In the genomic region with DNA sequence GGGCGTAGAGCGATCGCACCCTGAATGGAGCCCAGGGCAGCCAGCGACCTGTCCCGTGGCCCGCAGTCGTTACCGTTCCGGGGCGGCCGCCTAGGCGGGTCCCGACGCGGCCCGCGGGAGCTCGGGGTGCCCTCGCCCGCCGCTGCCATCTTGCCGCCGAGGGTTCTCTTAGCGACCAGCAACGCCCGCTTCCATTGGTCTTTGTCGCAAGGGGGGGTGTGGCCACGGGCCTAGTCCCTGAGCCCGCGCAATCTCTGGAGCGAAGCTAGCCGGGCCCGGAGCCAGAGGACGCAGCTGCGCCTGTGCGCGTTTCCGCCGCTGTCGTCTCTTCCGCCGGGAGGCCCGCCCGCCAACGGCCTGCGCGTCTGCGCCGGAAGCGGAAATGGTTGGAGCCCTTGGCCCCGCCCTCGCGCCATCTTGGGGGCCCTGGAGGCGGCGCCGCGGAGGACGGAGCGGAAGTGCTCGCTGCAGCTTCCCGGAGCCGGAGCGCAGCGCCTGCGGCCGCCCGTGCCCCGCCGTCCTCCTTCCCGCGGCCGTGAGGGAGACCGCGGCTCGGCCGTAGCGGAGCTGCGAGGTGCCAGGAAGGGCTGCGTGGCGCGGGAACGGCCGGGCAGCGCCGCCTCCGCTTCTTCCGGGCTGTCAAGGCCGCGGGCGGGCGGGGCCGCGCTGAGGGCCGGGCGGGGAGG, we compare ENCODE assay signal across 1 cellular context.
A peak's percentile ranks its signal among the peaks of the same experiment; 100 is the strongest.
TF ChIP-seq lines count a peak whose summit lies in the region.

A gene (minus strand): TSS at position 170 of the 686 bp plus-strand sequence. CDS start 21 bp downstream, at position 149.
A gene with protein sequence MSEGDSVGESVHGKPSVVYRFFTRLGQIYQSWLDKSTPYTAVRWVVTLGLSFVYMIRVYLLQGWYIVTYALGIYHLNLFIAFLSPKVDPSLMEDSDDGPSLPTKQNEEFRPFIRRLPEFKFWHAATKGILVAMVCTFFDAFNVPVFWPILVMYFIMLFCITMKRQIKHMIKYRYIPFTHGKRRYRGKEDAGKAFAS (plus strand): TSS at position 457 of the 686 bp plus-strand sequence. CDS start 3,950 bp downstream, outside the sequence.

TF ChIP-seq in HepG2, 621 proteins besides CTCF, POLR2A, EP300 and RAD21 (continued from another document and continues in another):
- TF ChIP-seq, protein P1, sequence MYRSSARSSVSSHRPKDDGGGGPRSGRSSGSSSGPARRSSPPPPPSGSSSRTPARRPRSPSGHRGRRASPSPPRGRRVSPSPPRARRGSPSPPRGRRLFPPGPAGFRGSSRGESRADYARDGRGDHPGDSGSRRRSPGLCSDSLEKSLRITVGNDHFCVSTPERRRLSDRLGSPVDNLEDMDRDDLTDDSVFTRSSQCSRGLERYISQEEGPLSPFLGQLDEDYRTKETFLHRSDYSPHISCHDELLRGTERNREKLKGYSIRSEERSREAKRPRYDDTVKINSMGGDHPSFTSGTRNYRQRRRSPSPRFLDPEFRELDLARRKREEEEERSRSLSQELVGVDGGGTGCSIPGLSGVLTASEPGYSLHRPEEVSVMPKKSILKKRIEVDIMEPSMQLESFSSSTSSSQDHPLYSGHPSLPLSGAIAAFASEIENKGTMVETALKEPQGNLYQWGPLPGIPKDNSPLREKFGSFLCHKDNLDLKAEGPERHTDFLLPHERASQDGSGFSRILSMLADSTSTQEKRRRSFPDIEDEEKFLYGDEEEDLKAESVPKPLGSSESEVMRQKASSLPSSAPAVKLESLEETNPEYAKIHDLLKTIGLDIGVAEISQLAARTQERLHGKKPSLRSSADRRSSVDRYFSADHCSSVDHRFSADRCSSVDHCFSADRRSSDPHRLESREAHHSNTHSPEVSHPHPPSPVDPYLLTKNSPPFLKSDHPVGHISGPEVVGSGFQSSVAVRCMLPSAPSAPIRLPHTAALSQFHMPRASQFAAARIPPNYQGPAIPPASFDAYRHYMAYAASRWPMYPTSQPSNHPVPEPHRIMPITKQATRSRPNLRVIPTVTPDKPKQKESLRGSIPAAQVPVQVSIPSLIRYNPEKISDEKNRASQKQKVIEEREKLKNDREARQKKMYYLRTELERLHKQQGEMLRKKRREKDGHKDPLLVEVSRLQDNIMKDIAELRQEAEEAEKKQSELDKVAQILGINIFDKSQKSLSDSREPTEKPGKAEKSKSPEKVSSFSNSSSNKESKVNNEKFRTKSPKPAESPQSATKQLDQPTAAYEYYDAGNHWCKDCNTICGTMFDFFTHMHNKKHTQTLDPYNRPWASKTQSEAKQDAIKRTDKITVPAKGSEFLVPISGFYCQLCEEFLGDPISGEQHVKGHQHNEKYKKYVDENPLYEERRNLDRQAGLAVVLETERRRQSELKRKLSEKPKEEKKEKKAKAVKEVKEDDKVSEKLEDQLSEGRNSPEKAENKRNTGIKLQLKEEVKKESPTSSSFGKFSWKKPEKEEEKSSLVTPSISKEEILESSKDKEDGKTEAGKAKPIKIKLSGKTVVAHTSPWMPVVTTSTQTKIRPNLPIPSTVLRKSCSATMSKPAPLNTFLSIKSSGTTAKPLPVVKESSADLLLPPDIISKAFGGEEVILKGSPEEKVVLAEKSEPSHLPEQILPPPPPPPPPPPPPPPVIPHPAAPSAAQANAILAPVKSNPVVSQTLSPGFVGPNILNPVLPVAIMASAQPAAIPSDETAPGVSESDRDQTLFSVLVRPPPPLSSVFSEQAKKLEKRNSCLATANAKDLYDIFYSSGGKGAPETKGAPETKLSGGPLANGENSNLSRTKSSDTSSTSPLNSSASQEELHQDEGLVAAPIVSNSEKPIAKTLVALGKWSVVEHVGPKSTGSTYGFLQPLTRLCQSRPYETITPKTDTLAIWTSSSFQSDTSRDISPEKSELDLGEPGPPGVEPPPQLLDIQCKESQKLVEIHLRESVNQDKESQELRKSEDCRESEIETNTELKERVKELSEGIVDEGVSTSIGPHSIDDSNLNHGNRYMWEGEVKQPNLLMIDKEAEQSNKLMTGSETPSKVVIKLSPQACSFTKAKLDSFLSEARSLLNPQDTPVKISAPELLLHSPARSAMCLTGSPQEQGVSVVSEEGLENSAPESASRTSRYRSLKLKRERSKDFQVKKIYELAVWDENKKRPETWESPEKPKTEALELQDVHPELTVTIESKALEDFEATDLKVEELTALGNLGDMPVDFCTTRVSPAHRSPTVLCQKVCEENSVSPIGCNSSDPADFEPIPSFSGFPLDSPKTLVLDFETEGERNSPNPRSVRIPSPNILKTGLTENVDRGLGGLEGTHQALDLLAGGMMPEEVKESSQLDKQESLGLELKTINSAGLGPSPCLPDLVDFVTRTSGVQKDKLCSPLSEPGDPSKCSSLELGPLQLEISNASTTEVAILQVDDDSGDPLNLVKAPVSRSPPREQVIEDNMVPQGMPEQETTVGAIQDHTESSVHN (CRISPR knock-in tag; IDR thresholded peaks at IDR 0.05) = no peak
- TF ChIP-seq ZMYM2 (CRISPR knock-in tag; IDR thresholded peaks at IDR 0.05) (no peak), BCL6 (CRISPR knock-in tag; IDR thresholded peaks at IDR 0.05) (0 out of 2 replicates have a peak, but pooled peaks have one; percentile 5), KLF13 (CRISPR knock-in tag; IDR thresholded peaks at IDR 0.05) (no peak), ATF7 (IDR thresholded peaks at IDR 0.05) (no peak), ATF7 (CRISPR knock-in tag; IDR thresholded peaks at IDR 0.05) (0 out of 2 replicates have a peak, but pooled peaks have one; percentile 36), ZNF143 (CRISPR knock-in tag; IDR thresholded peaks at IDR 0.05) (no peak; the same call in 1 of the 2 replicates), MTA3 (CRISPR knock-in tag; IDR thresholded peaks at IDR 0.05) (no peak), ZBTB3 (CRISPR knock-in tag; IDR thresholded peaks at IDR 0.05; ENCODE audit: borderline replicate concordance, low read depth) (no peak), ZIK1 (CRISPR knock-in tag; IDR thresholded peaks at IDR 0.05; ENCODE audit: borderline replicate concordance, low read depth) (peak; percentile 25; the same call in 1 of the 2 replicates), GFI1 (CRISPR knock-in tag; IDR thresholded peaks at IDR 0.05; ENCODE audit: borderline replicate concordance) (peak; percentile 65), ZKSCAN5 (CRISPR knock-in tag; IDR thresholded peaks at IDR 0.05) (no peak), MEF2D (CRISPR knock-in tag; IDR thresholded peaks at IDR 0.05) (no peak), PHF20 (CRISPR knock-in tag; IDR thresholded peaks at IDR 0.05) (peak; percentile 93)
- TF ChIP-seq, protein P2, sequence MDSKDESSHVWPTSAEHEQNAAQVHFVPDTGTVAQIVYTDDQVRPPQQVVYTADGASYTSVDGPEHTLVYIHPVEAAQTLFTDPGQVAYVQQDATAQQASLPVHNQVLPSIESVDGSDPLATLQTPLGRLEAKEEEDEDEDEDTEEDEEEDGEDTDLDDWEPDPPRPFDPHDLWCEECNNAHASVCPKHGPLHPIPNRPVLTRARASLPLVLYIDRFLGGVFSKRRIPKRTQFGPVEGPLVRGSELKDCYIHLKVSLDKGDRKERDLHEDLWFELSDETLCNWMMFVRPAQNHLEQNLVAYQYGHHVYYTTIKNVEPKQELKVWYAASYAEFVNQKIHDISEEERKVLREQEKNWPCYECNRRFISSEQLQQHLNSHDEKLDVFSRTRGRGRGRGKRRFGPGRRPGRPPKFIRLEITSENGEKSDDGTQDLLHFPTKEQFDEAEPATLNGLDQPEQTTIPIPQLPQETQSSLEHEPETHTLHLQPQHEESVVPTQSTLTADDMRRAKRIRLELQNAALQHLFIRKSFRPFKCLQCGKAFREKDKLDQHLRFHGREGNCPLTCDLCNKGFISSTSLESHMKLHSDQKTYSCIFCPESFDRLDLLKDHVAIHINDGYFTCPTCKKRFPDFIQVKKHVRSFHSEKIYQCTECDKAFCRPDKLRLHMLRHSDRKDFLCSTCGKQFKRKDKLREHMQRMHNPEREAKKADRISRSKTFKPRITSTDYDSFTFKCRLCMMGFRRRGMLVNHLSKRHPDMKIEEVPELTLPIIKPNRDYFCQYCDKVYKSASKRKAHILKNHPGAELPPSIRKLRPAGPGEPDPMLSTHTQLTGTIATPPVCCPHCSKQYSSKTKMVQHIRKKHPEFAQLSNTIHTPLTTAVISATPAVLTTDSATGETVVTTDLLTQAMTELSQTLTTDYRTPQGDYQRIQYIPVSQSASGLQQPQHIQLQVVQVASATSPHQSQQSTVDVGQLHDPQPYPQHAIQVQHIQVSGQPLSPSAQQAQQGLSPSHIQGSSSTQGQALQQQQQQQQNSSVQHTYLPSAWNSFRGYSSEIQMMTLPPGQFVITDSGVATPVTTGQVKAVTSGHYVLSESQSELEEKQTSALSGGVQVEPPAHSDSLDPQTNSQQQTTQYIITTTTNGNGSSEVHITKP (CRISPR knock-in tag; IDR thresholded peaks at IDR 0.05; ENCODE audit: low read depth) = no peak
- TF ChIP-seq, protein P3, sequence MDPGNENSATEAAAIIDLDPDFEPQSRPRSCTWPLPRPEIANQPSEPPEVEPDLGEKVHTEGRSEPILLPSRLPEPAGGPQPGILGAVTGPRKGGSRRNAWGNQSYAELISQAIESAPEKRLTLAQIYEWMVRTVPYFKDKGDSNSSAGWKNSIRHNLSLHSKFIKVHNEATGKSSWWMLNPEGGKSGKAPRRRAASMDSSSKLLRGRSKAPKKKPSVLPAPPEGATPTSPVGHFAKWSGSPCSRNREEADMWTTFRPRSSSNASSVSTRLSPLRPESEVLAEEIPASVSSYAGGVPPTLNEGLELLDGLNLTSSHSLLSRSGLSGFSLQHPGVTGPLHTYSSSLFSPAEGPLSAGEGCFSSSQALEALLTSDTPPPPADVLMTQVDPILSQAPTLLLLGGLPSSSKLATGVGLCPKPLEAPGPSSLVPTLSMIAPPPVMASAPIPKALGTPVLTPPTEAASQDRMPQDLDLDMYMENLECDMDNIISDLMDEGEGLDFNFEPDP (CRISPR knock-in tag; conservative IDR thresholded peaks at IDR 0.05) = no peak
- TF ChIP-seq, protein P4, sequence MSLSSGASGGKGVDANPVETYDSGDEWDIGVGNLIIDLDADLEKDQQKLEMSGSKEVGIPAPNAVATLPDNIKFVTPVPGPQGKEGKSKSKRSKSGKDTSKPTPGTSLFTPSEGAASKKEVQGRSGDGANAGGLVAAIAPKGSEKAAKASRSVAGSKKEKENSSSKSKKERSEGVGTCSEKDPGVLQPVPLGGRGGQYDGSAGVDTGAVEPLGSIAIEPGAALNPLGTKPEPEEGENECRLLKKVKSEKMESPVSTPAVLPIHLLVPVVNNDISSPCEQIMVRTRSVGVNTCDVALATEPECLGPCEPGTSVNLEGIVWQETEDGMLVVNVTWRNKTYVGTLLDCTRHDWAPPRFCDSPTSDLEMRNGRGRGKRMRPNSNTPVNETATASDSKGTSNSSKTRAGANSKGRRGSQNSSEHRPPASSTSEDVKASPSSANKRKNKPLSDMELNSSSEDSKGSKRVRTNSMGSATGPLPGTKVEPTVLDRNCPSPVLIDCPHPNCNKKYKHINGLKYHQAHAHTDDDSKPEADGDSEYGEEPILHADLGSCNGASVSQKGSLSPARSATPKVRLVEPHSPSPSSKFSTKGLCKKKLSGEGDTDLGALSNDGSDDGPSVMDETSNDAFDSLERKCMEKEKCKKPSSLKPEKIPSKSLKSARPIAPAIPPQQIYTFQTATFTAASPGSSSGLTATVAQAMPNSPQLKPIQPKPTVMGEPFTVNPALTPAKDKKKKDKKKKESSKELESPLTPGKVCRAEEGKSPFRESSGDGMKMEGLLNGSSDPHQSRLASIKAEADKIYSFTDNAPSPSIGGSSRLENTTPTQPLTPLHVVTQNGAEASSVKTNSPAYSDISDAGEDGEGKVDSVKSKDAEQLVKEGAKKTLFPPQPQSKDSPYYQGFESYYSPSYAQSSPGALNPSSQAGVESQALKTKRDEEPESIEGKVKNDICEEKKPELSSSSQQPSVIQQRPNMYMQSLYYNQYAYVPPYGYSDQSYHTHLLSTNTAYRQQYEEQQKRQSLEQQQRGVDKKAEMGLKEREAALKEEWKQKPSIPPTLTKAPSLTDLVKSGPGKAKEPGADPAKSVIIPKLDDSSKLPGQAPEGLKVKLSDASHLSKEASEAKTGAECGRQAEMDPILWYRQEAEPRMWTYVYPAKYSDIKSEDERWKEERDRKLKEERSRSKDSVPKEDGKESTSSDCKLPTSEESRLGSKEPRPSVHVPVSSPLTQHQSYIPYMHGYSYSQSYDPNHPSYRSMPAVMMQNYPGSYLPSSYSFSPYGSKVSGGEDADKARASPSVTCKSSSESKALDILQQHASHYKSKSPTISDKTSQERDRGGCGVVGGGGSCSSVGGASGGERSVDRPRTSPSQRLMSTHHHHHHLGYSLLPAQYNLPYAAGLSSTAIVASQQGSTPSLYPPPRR (CRISPR knock-in tag; IDR thresholded peaks at IDR 0.05; ENCODE audit: borderline replicate concordance) = no peak; the same call in 1 of the 2 replicates
